8 cellular contexts compared by ENCODE assay signal in genomic region chr9:136095028-136095494, GRCh38. TPM values are rescaled to one million over a fixed set of nuclear protein-coding genes. Genes with fewer than 3 reads are reported as not detected.
DNase-seq lines count a peak whose midpoint lies in the region; ATAC-seq, FAIRE-seq and TF ChIP-seq lines count a peak whose summit lies in the region.

NACC2 (minus strand) TSS chr9:136095289; CDS start chr9:136050521, 44,768 bp downstream.

- peak within 1 kb of the TSS; percentile 80 to 82 for H3K4me3 Mint-ChIP-seq in stimulated activated naive CD8-positive, alpha-beta T cell treated with anti-CD3 and anti-CD28 coated beads, Interleukin-15, amount 100 ng/mL, for 72 hours

- 0 out of 2 replicates have a peak, but pooled peaks have one; percentile 2 for TF ChIP-seq CTCF in 22Rv1 (IDR thresholded peaks at IDR 0.05)
- no peak for TF ChIP-seq CTCF in HepG2 (CRISPR knock-in tag; IDR thresholded peaks at IDR 0.05)

- in situ Hi-C loops in GM18951 (cut with MboI; ENCODE audit: low sequenced_read_pairs, unreplicated experiment) = no loop called here
- in situ Hi-C loops in HepG2 (cut with HindIII; ENCODE audit: extremely low pct_ligation_motif_present, low pct_unique_long_range_greater_than_20kb) = no loop called here

- H3K27ac ChIP-seq in 22Rv1 = peak within 1 kb of the TSS; percentile 76
- peak within 1 kb of the TSS; percentile 78 for H3K27ac ChIP-seq in SK-N-MC
- H3K27ac ChIP-seq in HepG2 (ENCODE audit: extremely low read length, insufficient read depth, low read length) = peak within 1 kb of the TSS; percentile 82

- peaks cover 20% of the 10 kb centered on the region for H3K27me3 Mint-ChIP-seq in stimulated activated naive CD8-positive, alpha-beta T cell treated with anti-CD3 and anti-CD28 coated beads, Interleukin-15, amount 100 ng/mL, for 72 hours

- peaks cover 47% of the 10 kb centered on the region for H3K4me1 Mint-ChIP-seq in stimulated activated naive CD8-positive, alpha-beta T cell treated with anti-CD3 and anti-CD28 coated beads, Interleukin-15, amount 100 ng/mL, for 72 hours

- H3K9me3 Mint-ChIP-seq in stimulated activated naive CD8-positive, alpha-beta T cell treated with anti-CD3 and anti-CD28 coated beads, Interleukin-15, amount 100 ng/mL, for 72 hours = no peaks in the 10 kb centered on the region

- TF ChIP-seq RAD21 in HepG2 (CRISPR knock-in tag; IDR thresholded peaks at IDR 0.05) = no peak

- H3K9me3 ChIP-seq in SK-N-MC (ENCODE audit: low read depth, low read length) = no peaks in the 10 kb centered on the region
- no peaks in the 10 kb centered on the region for H3K9me3 ChIP-seq in HepG2 (ENCODE audit: low read length)

- TF ChIP-seq POLR2A in GM18951 (IDR thresholded peaks at IDR 0.05; ENCODE audit: extremely low read depth, insufficient read depth, insufficient read length) = peak; percentile 31
- TF ChIP-seq POLR2A in HepG2 (IDR thresholded peaks at IDR 0.05; ENCODE audit: insufficient read depth in 1 of 2, low read depth in 2 of 2, low read length in 2 of 2) = no peak

- POLR2A ChIA-PET in HepG2 (lab: Yijun Ruan, JAX) = interaction anchor here (1.4 to 3.5 kb wide), 4 partner anchors 23 to 102 kb away, joined by 3 to 35 read pairs (median 18); partner anchors contain the start of gene TMEM250

- peak within 1 kb of the TSS; percentile 90 for H3K9ac ChIP-seq in SK-N-MC (ENCODE audit: insufficient read length)
- H3K9ac ChIP-seq in HepG2 (ENCODE audit: insufficient read depth, low read depth, low read length) = peak within 1 kb of the TSS; percentile 86

- no TSS peak for BruUV-seq in HepG2 (replicated peaks; lab: Mats Ljungman, UMichigan)

- WGBS in HepG2 (ENCODE audit: low lambda C conversion rate) = no CpG with 5 or more reads among the region's 78 CpGs

- H3K4me3 ChIP-seq in SK-N-MC = peak within 1 kb of the TSS; percentile 90
- H3K4me3 ChIP-seq in HepG2 (replicated peaks in 1 of 3; ENCODE audit: insufficient read depth in 1 of 3, low read depth in 2 of 3, low read length in 3 of 3) = peak within 1 kb of the TSS; percentile 74 to 81 (median 81)

- no peak for FAIRE-seq in HepG2 (lab: Jason Lieb, UNC)

- H3K27ac Mint-ChIP-seq in stimulated activated naive CD8-positive, alpha-beta T cell treated with anti-CD3 and anti-CD28 coated beads, Interleukin-15, amount 100 ng/mL, for 72 hours = peak within 1 kb of the TSS; percentile 72 to 88

- CTCF ChIA-PET in HepG2 (lab: Yijun Ruan, JAX; ENCODE audit: low intra/inter-chr PET ratio, low total read pairs) = no interaction called here

- no peak within 1 kb of the TSS for H2AFZ ChIP-seq in HepG2 (ENCODE audit: low read length)

- DNase-seq in SK-N-MC (ENCODE audit: low read depth, low spot score) (no peak), dedifferentiated amniotic fluid mesenchymal stem cell (ENCODE audit: extremely low spot score) (peak; percentile 27), HepG2 (ENCODE audit: low spot score) (no peak), Kasumi-1 (lab: John Stamatoyannopoulos, UW) (no peak)
- no peak for DNase-seq in stimulated activated naive CD8-positive, alpha-beta T cell treated with anti-CD3 and anti-CD28 coated beads, Interleukin-15, amount 100 ng/mL, for 72 hours

- peaks cover 8 to 24% of the 10 kb centered on the region in 2 experiments; a peak in 4 of 5 replicates for H3K27me3 ChIP-seq in HepG2 (ENCODE audit: control insufficient read depth in 1 of 2, insufficient read depth in 2 of 2, low read length in 2 of 2)

- H3K79me2 ChIP-seq in HepG2 (ENCODE audit: insufficient read depth, low read length) = peaks cover 41% of the 10 kb centered on the region

- peaks cover 62% of the 10 kb centered on the region for H3K4me1 ChIP-seq in HepG2 (ENCODE audit: insufficient read depth, low read length)

- H3K36me3 ChIP-seq in SK-N-MC (ENCODE audit: insufficient read depth, low read length) (peaks cover 7% of the 10 kb centered on the region; the same call in 1 of the 2 replicates), HepG2 (replicated peaks in 1 of 2; ENCODE audit: control insufficient read depth in 1 of 2, insufficient read depth in 2 of 2, low read length in 2 of 2) (0 out of 5 replicates have a peak, but pooled peaks cover 2 to 5% of the 10 kb centered on the region in 2 experiments)

- intact Hi-C loops in HepG2 (cut with micrococcal nuclease; ENCODE audit: unreplicated experiment) = no loop called here

- no peak for TF ChIP-seq EP300 in HepG2 (IDR thresholded peaks at IDR 0.05; ENCODE audit: low read depth in 2 of 2, low read length in 2 of 2)
- TF ChIP-seq EP300 in HepG2 (CRISPR knock-in tag; IDR thresholded peaks at IDR 0.05; ENCODE audit: borderline replicate concordance) = no peak

- peaks cover 30% of the 10 kb centered on the region; the same call in 1 of the 2 replicates for H4K20me1 ChIP-seq in HepG2 (ENCODE audit: insufficient read depth, low read length)

- ATAC-seq in HepG2 (peak; percentile 8; the same call in 2 of the 3 replicates), GM19452 (IDR thresholded peaks at IDR 0.05; ENCODE audit: unreplicated experiment) (no peak)
- ATAC-seq in stimulated activated naive CD8-positive, alpha-beta T cell treated with anti-CD3 and anti-CD28 coated beads, Interleukin-15, amount 100 ng/mL, for 72 hours = peak; percentile 18

- peak within 1 kb of the TSS; percentile 91 for H3K4me2 ChIP-seq in HepG2 (ENCODE audit: low read depth, low read length)

TF ChIP-seq in HepG2, 621 proteins besides CTCF, POLR2A, EP300 and RAD21 (continues in another document):
- no peak for TF ChIP-seq SRSF1 (optimal IDR thresholded peaks at IDR 0.05; ENCODE audit: low read depth, low read length)
- TF ChIP-seq ZNF275 (CRISPR knock-in tag; IDR thresholded peaks at IDR 0.05; ENCODE audit: borderline replicate concordance) = no peak
- TF ChIP-seq HNRNPK (IDR thresholded peaks at IDR 0.05; ENCODE audit: low read depth, low read length, poor library complexity, severe bottlenecking) = no peak
- no peak for TF ChIP-seq BRCA1 (CRISPR knock-in tag; IDR thresholded peaks at IDR 0.05)
- TF ChIP-seq RARA (CRISPR knock-in tag; IDR thresholded peaks at IDR 0.05) = peak; percentile 23; the same call in 1 of the 2 replicates
- no peak for TF ChIP-seq ZKSCAN1 (IDR thresholded peaks at IDR 0.05; ENCODE audit: low read length)
- TF ChIP-seq EED (CRISPR knock-in tag; IDR thresholded peaks at IDR 0.05) = no peak
- TF ChIP-seq ZNF563 (CRISPR knock-in tag; IDR thresholded peaks at IDR 0.05) = no peak
- TF ChIP-seq HNF4G (IDR thresholded peaks at IDR 0.05; ENCODE audit: borderline replicate concordance, low read depth, low read length) = peak; percentile 5; the same call in 1 of the 2 replicates
- TF ChIP-seq HNF4G (CRISPR knock-in tag; IDR thresholded peaks at IDR 0.05; ENCODE audit: borderline replicate concordance, low read depth) = no peak
- TF ChIP-seq MXI1 (IDR thresholded peaks at IDR 0.05; ENCODE audit: borderline replicate concordance, low read depth, low read length) = no peak
- TF ChIP-seq SMAD1 (CRISPR knock-in tag; IDR thresholded peaks at IDR 0.05; ENCODE audit: borderline replicate concordance, low read depth) = no peak
- TF ChIP-seq ZBTB2 (CRISPR knock-in tag; IDR thresholded peaks at IDR 0.05; ENCODE audit: low read depth) = peak; percentile 85
- TF ChIP-seq TCF7L2 (IDR thresholded peaks at IDR 0.05; ENCODE audit: low read depth, low read length) = no peak

RNA-seq across cellular contexts. Expression of gene NACC2, which starts in this region (rescaled TPM):
- 10.5 and 12.3 TPM in 2 replicates for total RNA-seq in HepG2 (2016; rRNA removed; fragmentation: Illumina TruSeq; extraction: Trizol)
- 2.1 and 2.2 TPM in 2 replicates for total RNA-seq in HepG2 (2016; cell fraction: cytosol; rRNA removed; fragmentation: Illumina TruSeq; extraction: Trizol; ENCODE audit: low read depth)
- total RNA-seq in HepG2 (2016; cell fraction: insoluble cytoplasmic fraction; rRNA removed; fragmentation: Illumina TruSeq; extraction: Trizol) = 9.0 and 12.3 TPM in 2 replicates
- 5.3 TPM in 2 replicates for total RNA-seq in HepG2 (2016; cell fraction: membrane; rRNA removed; fragmentation: Illumina TruSeq; extraction: Trizol)
- 8.0 and 9.6 TPM in 2 replicates for total RNA-seq in HepG2 (2016; cell fraction: nucleus; rRNA removed; fragmentation: Illumina TruSeq; extraction: Trizol)
- 5.9 and 6.3 TPM in 2 replicates for polyA plus RNA-seq in HepG2 (2011; rRNA removed)
- 4.1 and 5.8 TPM in 2 replicates for polyA plus RNA-seq in HepG2 (2011; cell fraction: cytosol; rRNA removed)
- 28.9 and 40.8 TPM in 2 replicates for polyA plus RNA-seq in HepG2 (2011; cell fraction: nucleus; rRNA removed)
- 6.2 and 7.1 TPM in 2 replicates for polyA plus RNA-seq in HepG2 (2012)
- 0.80 TPM in 2 replicates for polyA plus RNA-seq in HepG2 (2016; cell fraction: cytosol; fragmentation: Illumina TruSeq; extraction: Trizol; ENCODE audit: low read depth)
- polyA plus RNA-seq in HepG2 (2016; cell fraction: insoluble cytoplasmic fraction; fragmentation: Illumina TruSeq; extraction: Trizol; ENCODE audit: low read depth) = 8.9 and 10.6 TPM in 2 replicates
- polyA plus RNA-seq in HepG2 (2016; cell fraction: membrane; fragmentation: Illumina TruSeq; extraction: Trizol; ENCODE audit: low read depth) = 2.4 and 2.5 TPM in 2 replicates
- polyA plus RNA-seq in HepG2 (2016; cell fraction: nucleus; fragmentation: Illumina TruSeq; extraction: Trizol; ENCODE audit: insufficient read depth, low read depth) = 15.3 and 15.7 TPM in 2 replicates
- polyA minus RNA-seq in HepG2 (2011; rRNA and poly(A)+ RNA removed; ENCODE audit: low replicate concordance) = 14.5 and 16.4 TPM in 2 replicates
- polyA minus RNA-seq in HepG2 (2011; cell fraction: cytosol; rRNA and poly(A)+ RNA removed) = 9.2 and 9.6 TPM in 2 replicates
- polyA minus RNA-seq in HepG2 (2011; cell fraction: nucleus; rRNA and poly(A)+ RNA removed) = 10.6 and 13.4 TPM in 2 replicates
